9 cellular contexts compared by ENCODE assay signal in genomic region chr4:44446801-44447562, GRCh38. TPM values are rescaled to one million over a fixed set of nuclear protein-coding genes. Genes with fewer than 3 reads are reported as not detected.
DNase-seq lines count a peak whose midpoint lies in the region; ATAC-seq and TF ChIP-seq lines count a peak whose summit lies in the region.
"Had no signal": no experiment of that assay in that cellular context is flagged by ENCODE, and none has a peak within 500 bp of the region (broad histone marks: within the 10 kb centered on the region; RNA-seq: fewer than 3 reads in every experiment).

No MANE protein-coding gene starts in this region.

- H3K9me3 ChIP-seq in body of pancreas (no peaks in the 10 kb centered on the region), lower lobe of right lung (no peaks in the 10 kb centered on the region), testis (no peaks in the 10 kb centered on the region)

- no peaks in the 10 kb centered on the region for H3K36me3 ChIP-seq in body of pancreas (replicated peaks in 1 of 2; ENCODE audit: insufficient read depth in 1 of 2, low read depth in 2 of 2)
- H3K36me3 ChIP-seq in lower lobe of right lung = no peaks in the 10 kb centered on the region
- no peaks in the 10 kb centered on the region for H3K36me3 ChIP-seq in testis (ENCODE audit: low read depth, missing control alignments)

- peaks cover 0 to 7% of the 10 kb centered on the region in 2 donors for H3K27me3 ChIP-seq in body of pancreas
- peaks cover 69% of the 10 kb centered on the region for H3K27me3 ChIP-seq in lower lobe of right lung (ENCODE audit: low read depth)
- no peaks in the 10 kb centered on the region for H3K27me3 ChIP-seq in testis

- WGBS in body of pancreas, 2 donors = 3 to 5% methylated on average over 30 to 32 of the region's 32 CpGs
- 1 to 2% methylated on average over 18 to 32 of the region's 32 CpGs for WGBS in testis, 2 donors

- H3K27ac ChIP-seq in body of pancreas (peak overlapping the region in 1 of 4 donors; percentile 71), lower lobe of right lung (no peak overlapping the region), testis (peak overlapping the region in 1 of 2 donors; percentile 91)

- no peaks in the 10 kb centered on the region for H3K36me3 Mint-ChIP-seq in activated CD4-positive, alpha-beta T cell treated with anti-CD3 and anti-CD28 coated beads, Interleukin-2, amount 10 ng/mL, durations not matched to agents 24 days and 14 days (ENCODE audit: low read depth)

- peak overlapping the region; percentile 60 for H3K27ac Mint-ChIP-seq in activated CD4-positive, alpha-beta T cell treated with anti-CD3 and anti-CD28 coated beads, Interleukin-2, amount 10 ng/mL, durations not matched to agents 24 days and 14 days

- TF ChIP-seq POLR2A in body of pancreas (IDR thresholded peaks at IDR 0.05) = no peak
- TF ChIP-seq POLR2A in testis (IDR thresholded peaks at IDR 0.05) = no peak

- H3K9me3 Mint-ChIP-seq in activated CD4-positive, alpha-beta T cell treated with anti-CD3 and anti-CD28 coated beads, Interleukin-2, amount 10 ng/mL, durations not matched to agents 24 days and 14 days = no peaks in the 10 kb centered on the region

- H3K27me3 Mint-ChIP-seq in activated CD4-positive, alpha-beta T cell treated with anti-CD3 and anti-CD28 coated beads, Interleukin-2, amount 10 ng/mL, durations not matched to agents 24 days and 14 days = peaks cover 50% of the 10 kb centered on the region

- H3K4me1 Mint-ChIP-seq in activated CD4-positive, alpha-beta T cell treated with anti-CD3 and anti-CD28 coated beads, Interleukin-2, amount 10 ng/mL, durations not matched to agents 24 days and 14 days = peaks cover 9% of the 10 kb centered on the region

- peak overlapping the region; percentile 55 for H3K4me3 Mint-ChIP-seq in activated CD4-positive, alpha-beta T cell treated with anti-CD3 and anti-CD28 coated beads, Interleukin-2, amount 10 ng/mL, durations not matched to agents 24 days and 14 days

- TF ChIP-seq CTCF in body of pancreas (IDR thresholded peaks at IDR 0.05) (no peak), lower lobe of right lung (IDR thresholded peaks at IDR 0.05) (no peak), testis (IDR thresholded peaks at IDR 0.05) (no peak)

- no peak for ATAC-seq in body of pancreas
- no peak for ATAC-seq in lower lobe of right lung
- ATAC-seq in GM18517 (IDR thresholded peaks at IDR 0.05; ENCODE audit: unreplicated experiment) = no peak

- H3K4me3 ChIP-seq in body of pancreas (no peak overlapping the region), lower lobe of right lung (peak overlapping the region; percentile 56), testis (peak overlapping the region; percentile 62 to 67)

- intact Hi-C loops in activated CD4-positive, alpha-beta T cell treated with anti-CD3 and anti-CD28 coated beads, Interleukin-2, amount 10 ng/mL, durations not matched to agents 24 days and 14 days (cut with micrococcal nuclease) = loop anchor here (5.0 kb wide), 1 partner anchor 180 kb away; no protein-coding TSS in a partner anchor
- intact Hi-C loops in body of pancreas (cut with DNase I) (no loop called here), lower lobe of right lung (cut with DNase I) (no loop called here), testis (cut with DNase I; ENCODE audit: low total_unique reads) (no loop called here)

- H3K4me1 ChIP-seq in body of pancreas = peaks cover 28% of the 10 kb centered on the region
- peaks cover 17% of the 10 kb centered on the region for H3K4me1 ChIP-seq in lower lobe of right lung
- no peaks in the 10 kb centered on the region for H3K4me1 ChIP-seq in testis

- DNase-seq in activated CD4-positive, alpha-beta T cell treated with anti-CD3 and anti-CD28 coated beads, Interleukin-2, amount 10 ng/mL, durations not matched to agents 24 days and 14 days = no peak
- no peak for DNase-seq in activated CD4-positive, alpha-beta T cell treated with anti-CD3 and anti-CD28 coated beads for 48 hours
- peak; percentile 2 to 21 (median 17) for DNase-seq in body of pancreas
- DNase-seq in lower lobe of right lung = no peak
- DNase-seq in testis = no peak
- DNase-seq in globus pallidus (ENCODE audit: low spot score) = no peak
- DNase-seq in SIG-M5 (lab: John Stamatoyannopoulos, UW) = no peak

RNA-seq across cellular contexts. Expression of gene KCTD8, which starts 1.6 kb away (rescaled TPM):
- not detected in 2 replicates for total RNA-seq in activated CD4-positive, alpha-beta T cell treated with anti-CD3 and anti-CD28 coated beads, Interleukin-2, amount 10 ng/mL, durations not matched to agents 24 days and 14 days
- total RNA-seq in body of pancreas (under 1 TPM in 1 of 2 donors, not detected in 1; 0.26 TPM), lower lobe of right lung (not detected), testis (10 to 100 TPM in 1 of 2 donors, 1 to 10 TPM in 1; 4.0 to 13.6 TPM)
- 1.5 TPM for polyA plus RNA-seq in testis (ENCODE audit: insufficient read depth, low read depth, low replicate concordance)
- total RNA-seq: liver had no signal
- polyA plus RNA-seq: liver had no signal

Comparison
In these comparisons a context has a peak if more than half of its experiments do, and no peak if none do; other contexts are left out.
1. DNase-seq: peak in body of pancreas (4 of 4); none in activated CD4-positive, alpha-beta T cell treated with anti-CD3 and anti-CD28 coated beads, Interleukin-2, amount 10 ng/mL, durations not matched to agents 24 days and 14 days (single experiment), activated CD4-positive, alpha-beta T cell treated with anti-CD3 and anti-CD28 coated beads for 48 hours (single experiment), lower lobe of right lung (single experiment), testis (single experiment), globus pallidus (single experiment) and SIG-M5 (single experiment).
2. H3K4me3 ChIP-seq: peak in lower lobe of right lung (single experiment) and testis (2 of 2); none in body of pancreas (0 of 2).